Comparison of ENCODE assay signal across 1 cellular context in genomic region chr2:157931542-157931941, GRCh38.
TF ChIP-seq lines count a peak whose summit lies in the region.

No MANE protein-coding gene starts in this region.

TF ChIP-seq in K562, 482 proteins besides CTCF, POLR2A, EP300 and RAD21 (continued from another document):
- TF ChIP-seq, protein P1, sequence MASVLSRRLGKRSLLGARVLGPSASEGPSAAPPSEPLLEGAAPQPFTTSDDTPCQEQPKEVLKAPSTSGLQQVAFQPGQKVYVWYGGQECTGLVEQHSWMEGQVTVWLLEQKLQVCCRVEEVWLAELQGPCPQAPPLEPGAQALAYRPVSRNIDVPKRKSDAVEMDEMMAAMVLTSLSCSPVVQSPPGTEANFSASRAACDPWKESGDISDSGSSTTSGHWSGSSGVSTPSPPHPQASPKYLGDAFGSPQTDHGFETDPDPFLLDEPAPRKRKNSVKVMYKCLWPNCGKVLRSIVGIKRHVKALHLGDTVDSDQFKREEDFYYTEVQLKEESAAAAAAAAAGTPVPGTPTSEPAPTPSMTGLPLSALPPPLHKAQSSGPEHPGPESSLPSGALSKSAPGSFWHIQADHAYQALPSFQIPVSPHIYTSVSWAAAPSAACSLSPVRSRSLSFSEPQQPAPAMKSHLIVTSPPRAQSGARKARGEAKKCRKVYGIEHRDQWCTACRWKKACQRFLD (CRISPR knock-in tag; IDR thresholded peaks at IDR 0.05) = no peak
